Comparison of ENCODE assay signal across 8 cellular contexts in the genomic region with DNA sequence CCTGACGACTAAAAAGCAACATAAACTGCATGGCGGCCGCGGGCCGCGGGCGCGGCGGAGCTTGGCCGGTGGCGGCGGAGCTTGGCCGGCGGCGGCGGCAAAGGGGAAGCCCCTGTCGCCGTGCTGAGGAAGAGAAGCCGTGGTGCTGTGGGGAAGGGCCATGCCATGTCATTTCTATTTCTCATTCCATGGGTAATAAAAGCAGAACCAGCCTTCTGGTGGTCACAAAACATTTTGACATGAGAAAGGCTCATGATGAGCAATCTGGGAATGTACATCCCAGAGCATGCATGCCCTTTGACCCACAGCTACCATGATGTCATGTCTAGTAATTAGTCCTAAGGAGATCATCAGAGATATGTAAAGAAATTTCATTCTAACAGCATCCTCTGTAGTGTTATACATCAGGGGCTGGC. TPM values are rescaled to one million over a fixed set of nuclear protein-coding genes. Genes with fewer than 3 reads are reported as not detected.
DNase-seq lines count a peak whose midpoint lies in the region; ATAC-seq, FAIRE-seq and TF ChIP-seq lines count a peak whose summit lies in the region.
"Had no signal": no experiment of that assay in that cellular context is flagged by ENCODE, and none has a peak within 500 bp of the region (broad histone marks: within the 10 kb centered on the region; RNA-seq: fewer than 3 reads in every experiment).

No MANE protein-coding gene starts in this region.

- no peaks in the 10 kb centered on the region for H3K9me3 Mint-ChIP-seq in GM23338

- H3K4me1 ChIP-seq in GM23338 (ENCODE audit: insufficient read depth) (peaks cover 11% of the 10 kb centered on the region), mammary epithelial cell (ENCODE audit: insufficient read depth, low read length) (no peaks in the 10 kb centered on the region), mucosa of descending colon (ENCODE audit: low read depth) (no peaks in the 10 kb centered on the region)

- no peak for DNase-seq in GM23338 (ENCODE audit: low spot score)
- peak; percentile 65 for DNase-seq in SKM-1 (lab: John Stamatoyannopoulos, UW; ENCODE audit: unreplicated experiment)
- no peak for DNase-seq in mammary epithelial cell
- peak; percentile 27 to 64 (median 50) for DNase-seq in mucosa of descending colon
- DNase-seq in NCI-H2029 treated with DMSO at 0.1 percent for 48 hours (lab: John Stamatoyannopoulos, UW), result no peak
- DNase-seq in GM19239 (ENCODE audit: insufficient read length, low spot score), result no peak
- no peak for DNase-seq in NCI-H69 (lab: John Stamatoyannopoulos, UW)

- no peak for FAIRE-seq in GM19239 (lab: Jason Lieb, UNC)

- H3K79me2 ChIP-seq in GM23338 (replicated peaks; ENCODE audit: insufficient read depth) (no peaks in the 10 kb centered on the region), mammary epithelial cell (ENCODE audit: insufficient read depth, low read length) (no peaks in the 10 kb centered on the region)

- H3K36me3 ChIP-seq in GM23338 (ENCODE audit: insufficient read depth), result no peaks in the 10 kb centered on the region
- no peaks in the 10 kb centered on the region for H3K36me3 ChIP-seq in mammary epithelial cell (ENCODE audit: insufficient read depth, low read length)
- H3K36me3 ChIP-seq in mucosa of descending colon (ENCODE audit: low read depth), result no peaks in the 10 kb centered on the region

- CTCF ChIA-PET in mammary epithelial cell (lab: Charles Lee; ENCODE audit: low non-redundant PET), result no interaction called here

- H3K27me3 ChIP-seq in GM23338 (ENCODE audit: insufficient read depth) (no peaks in the 10 kb centered on the region), mammary epithelial cell (ENCODE audit: insufficient read depth, low read length) (no peaks in the 10 kb centered on the region)

- H3K9ac ChIP-seq in mammary epithelial cell (ENCODE audit: insufficient read depth, low read length), result no peak overlapping the region

- peak overlapping the region; percentile 36 for H3K4me3 ChIP-seq in GM23338
- no peak overlapping the region for H3K4me3 ChIP-seq in mammary epithelial cell (replicated peaks in 1 of 3; ENCODE audit: insufficient read depth in 1 of 3, low read depth in 2 of 3, low read length in 3 of 3)
- H3K4me3 ChIP-seq in mucosa of descending colon, result no peak overlapping the region

- ATAC-seq in GM23338 (peak; percentile 89; the same call in 2 of the 3 replicates), mucosa of descending colon (peak; percentile 79)

- H3F3A ChIP-seq in GM23338 (replicated peaks; ENCODE audit: low read depth), result 0 out of 2 replicates have a peak, but pooled peaks cover 5% of the 10 kb centered on the region

- peak overlapping the region; percentile 58 for H3K4me3 Mint-ChIP-seq in GM23338

- peak overlapping the region; percentile 52; the same call in 1 of the 2 replicates for H3K27ac Mint-ChIP-seq in GM23338

- H3K4me1 Mint-ChIP-seq in GM23338, result peaks cover 9% of the 10 kb centered on the region

- no TSS peak for BruUV-seq in mammary epithelial cell (replicated peaks; lab: Mats Ljungman, UMichigan)

- no peaks in the 10 kb centered on the region for H3K9me2 ChIP-seq in GM23338 (ENCODE audit: insufficient read depth)

- no peaks in the 10 kb centered on the region for H3K9me3 ChIP-seq in mammary epithelial cell (replicated peaks; ENCODE audit: insufficient read depth, low read length)
- H3K9me3 ChIP-seq in mucosa of descending colon, result no peaks in the 10 kb centered on the region

- in situ Hi-C loops in mammary epithelial cell (cut with MboI; ENCODE audit: low sequenced_read_pairs in 2 of 2), result no loop called here

- H3K36me3 Mint-ChIP-seq in GM23338 (ENCODE audit: low read depth), result no peaks in the 10 kb centered on the region

- peak overlapping the region; percentile 93 for H2AFZ ChIP-seq in GM23338
- H2AFZ ChIP-seq in mammary epithelial cell (ENCODE audit: low read depth, low read length), result peak overlapping the region; percentile 66

- H4K20me1 ChIP-seq in GM23338 (replicated peaks; ENCODE audit: insufficient read depth) (no peaks in the 10 kb centered on the region), mammary epithelial cell (ENCODE audit: insufficient read depth, low read length) (no peaks in the 10 kb centered on the region)

- intact Hi-C loops in mammary epithelial cell (cut with micrococcal nuclease), result loop anchor here (10.0 kb wide), 2 partner anchors 332 to 462 kb away; no protein-coding TSS in a partner anchor
- intact Hi-C loops in mucosa of descending colon (cut with DNase I, micrococcal nuclease), result no loop called here

- H3K4me2 ChIP-seq in GM23338 (peak overlapping the region; percentile 59), mammary epithelial cell (ENCODE audit: insufficient read depth, low read depth, low read length) (peak overlapping the region; percentile 52)

- TF ChIP-seq CTCF in GM23338 (conservative IDR thresholded peaks at IDR 0.05; ENCODE audit: low read depth in 2 of 2), result no peak
- no peak for TF ChIP-seq CTCF in mammary epithelial cell (conservative IDR thresholded peaks at IDR 0.05 in 1 of 2, IDR thresholded peaks at IDR 0.05 in 1 of 2; ENCODE audit: extremely low read depth in 1 of 2, insufficient read depth in 1 of 2, low read depth in 1 of 2, low read length in 2 of 2)
- no peak for TF ChIP-seq CTCF in mucosa of descending colon (IDR thresholded peaks at IDR 0.05)

- WGBS in mammary epithelial cell (ENCODE audit: low coverage, missing lambda C conversion rate), result 44% methylated on average over 6 of the region's 19 CpGs

- H3K27ac ChIP-seq in GM23338 (ENCODE audit: low read depth), result no peak overlapping the region
- no peak overlapping the region for H3K27ac ChIP-seq in mammary epithelial cell (ENCODE audit: insufficient read depth, low read depth, low read length)

- no peaks in the 10 kb centered on the region for H3K27me3 Mint-ChIP-seq in GM23338 (ENCODE audit: insufficient read depth, low read depth, poor library complexity)

- dilution Hi-C loops in mammary epithelial cell (cut with HindIII; ENCODE audit: low sequenced_read_pairs), result no loop called here

TF ChIP-seq in GM23338, 12 proteins besides CTCF, POLR2A, EP300 and RAD21 (continues in another document):
- TF ChIP-seq, protein P1, sequence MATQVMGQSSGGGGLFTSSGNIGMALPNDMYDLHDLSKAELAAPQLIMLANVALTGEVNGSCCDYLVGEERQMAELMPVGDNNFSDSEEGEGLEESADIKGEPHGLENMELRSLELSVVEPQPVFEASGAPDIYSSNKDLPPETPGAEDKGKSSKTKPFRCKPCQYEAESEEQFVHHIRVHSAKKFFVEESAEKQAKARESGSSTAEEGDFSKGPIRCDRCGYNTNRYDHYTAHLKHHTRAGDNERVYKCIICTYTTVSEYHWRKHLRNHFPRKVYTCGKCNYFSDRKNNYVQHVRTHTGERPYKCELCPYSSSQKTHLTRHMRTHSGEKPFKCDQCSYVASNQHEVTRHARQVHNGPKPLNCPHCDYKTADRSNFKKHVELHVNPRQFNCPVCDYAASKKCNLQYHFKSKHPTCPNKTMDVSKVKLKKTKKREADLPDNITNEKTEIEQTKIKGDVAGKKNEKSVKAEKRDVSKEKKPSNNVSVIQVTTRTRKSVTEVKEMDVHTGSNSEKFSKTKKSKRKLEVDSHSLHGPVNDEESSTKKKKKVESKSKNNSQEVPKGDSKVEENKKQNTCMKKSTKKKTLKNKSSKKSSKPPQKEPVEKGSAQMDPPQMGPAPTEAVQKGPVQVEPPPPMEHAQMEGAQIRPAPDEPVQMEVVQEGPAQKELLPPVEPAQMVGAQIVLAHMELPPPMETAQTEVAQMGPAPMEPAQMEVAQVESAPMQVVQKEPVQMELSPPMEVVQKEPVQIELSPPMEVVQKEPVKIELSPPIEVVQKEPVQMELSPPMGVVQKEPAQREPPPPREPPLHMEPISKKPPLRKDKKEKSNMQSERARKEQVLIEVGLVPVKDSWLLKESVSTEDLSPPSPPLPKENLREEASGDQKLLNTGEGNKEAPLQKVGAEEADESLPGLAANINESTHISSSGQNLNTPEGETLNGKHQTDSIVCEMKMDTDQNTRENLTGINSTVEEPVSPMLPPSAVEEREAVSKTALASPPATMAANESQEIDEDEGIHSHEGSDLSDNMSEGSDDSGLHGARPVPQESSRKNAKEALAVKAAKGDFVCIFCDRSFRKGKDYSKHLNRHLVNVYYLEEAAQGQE (IDR thresholded peaks at IDR 0.05; ENCODE audit: unreplicated experiment), result no peak
- TF ChIP-seq ZNF331 (CRISPR knock-in tag; IDR thresholded peaks at IDR 0.05; ENCODE audit: low read depth), result no peak
- no peak for TF ChIP-seq POLR2AphosphoS5 (IDR thresholded peaks at IDR 0.05; ENCODE audit: low read depth)
- TF ChIP-seq EZH2 (IDR thresholded peaks at IDR 0.05; ENCODE audit: low read depth, unreplicated experiment), result no peak
- TF ChIP-seq, protein P2, sequence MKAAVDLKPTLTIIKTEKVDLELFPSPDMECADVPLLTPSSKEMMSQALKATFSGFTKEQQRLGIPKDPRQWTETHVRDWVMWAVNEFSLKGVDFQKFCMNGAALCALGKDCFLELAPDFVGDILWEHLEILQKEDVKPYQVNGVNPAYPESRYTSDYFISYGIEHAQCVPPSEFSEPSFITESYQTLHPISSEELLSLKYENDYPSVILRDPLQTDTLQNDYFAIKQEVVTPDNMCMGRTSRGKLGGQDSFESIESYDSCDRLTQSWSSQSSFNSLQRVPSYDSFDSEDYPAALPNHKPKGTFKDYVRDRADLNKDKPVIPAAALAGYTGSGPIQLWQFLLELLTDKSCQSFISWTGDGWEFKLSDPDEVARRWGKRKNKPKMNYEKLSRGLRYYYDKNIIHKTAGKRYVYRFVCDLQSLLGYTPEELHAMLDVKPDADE (IDR thresholded peaks at IDR 0.05), result no peak
- TF ChIP-seq ZNF114 (CRISPR knock-in tag; IDR thresholded peaks at IDR 0.05), result no peak
- no peak for TF ChIP-seq STAT1 (IDR thresholded peaks at IDR 0.05; ENCODE audit: unreplicated experiment)
- no peak for TF ChIP-seq NANOG (IDR thresholded peaks at IDR 0.05; ENCODE audit: borderline replicate concordance)
- no peak for TF ChIP-seq CREB1 (CRISPR knock-in tag; IDR thresholded peaks at IDR 0.05; ENCODE audit: low read depth)
- no peak for TF ChIP-seq EZH2phosphoT487 (IDR thresholded peaks at IDR 0.05; ENCODE audit: unreplicated experiment)
- TF ChIP-seq JUNB (IDR thresholded peaks at IDR 0.05; ENCODE audit: unreplicated experiment), result no peak

RNA-seq across cellular contexts. Expression of a gene that starts 23.9 kb away (rescaled TPM):
- total RNA-seq in GM23338 (2014; rRNA removed; shearing (Covaris generic)), result 20.7 and 28.1 TPM in 2 replicates
- polyA plus RNA-seq in GM23338 (2016; fragmentation: Nextera tagmentation; extraction: Ambion mirVana), result 8.4 and 9.8 TPM in 2 replicates
- total RNA-seq in mammary epithelial cell, result 10 to 100 TPM; 20.4 to 21.5 TPM
- 17.3 TPM for polyA plus RNA-seq in mammary epithelial cell
- 15.6 TPM for polyA minus RNA-seq in mammary epithelial cell
- 10 to 100 TPM in 2 of 3 donors, 1 to 10 TPM in 1; 8.7 to 23.2 (median 13.1) TPM for total RNA-seq in mucosa of descending colon

RNA-seq across cellular contexts. Expression of a gene that starts 47.1 kb away (rescaled TPM):
- total RNA-seq in GM23338 (2014; rRNA removed; shearing (Covaris generic)), result 4.9 and 8.2 TPM in 2 replicates
- polyA plus RNA-seq in GM23338 (2016; fragmentation: Nextera tagmentation; extraction: Ambion mirVana) (7.6 and 9.4 TPM in 2 replicates), mammary epithelial cell (not detected)
- total RNA-seq in mammary epithelial cell (not detected), mucosa of descending colon (100 to 1,000 TPM; 177 to 725 (median 673) TPM)
- polyA minus RNA-seq in mammary epithelial cell, result not detected
- total RNA-seq: kidney epithelial cell had no signal

Comparison
In these comparisons a context has a peak if more than half of its experiments do, and no peak if none do; other contexts are left out.
1. DNase-seq: peak in SKM-1 (single experiment) and mucosa of descending colon (3 of 3); none in GM23338 (single experiment), mammary epithelial cell (single experiment), NCI-H2029 treated with DMSO at 0.1 percent for 48 hours (single experiment), GM19239 (single experiment) and NCI-H69 (single experiment).
2. RNA of a gene that starts 47.1 kb away (total RNA-seq): 177 to 725 TPM in mucosa of descending colon; 4.9 to 8.2 TPM in GM23338 and not detected in mammary epithelial cell; every median in the first group is over 10 times any median in the second.